Comparison of ENCODE assay signal across 1 cellular context in the genomic region with DNA sequence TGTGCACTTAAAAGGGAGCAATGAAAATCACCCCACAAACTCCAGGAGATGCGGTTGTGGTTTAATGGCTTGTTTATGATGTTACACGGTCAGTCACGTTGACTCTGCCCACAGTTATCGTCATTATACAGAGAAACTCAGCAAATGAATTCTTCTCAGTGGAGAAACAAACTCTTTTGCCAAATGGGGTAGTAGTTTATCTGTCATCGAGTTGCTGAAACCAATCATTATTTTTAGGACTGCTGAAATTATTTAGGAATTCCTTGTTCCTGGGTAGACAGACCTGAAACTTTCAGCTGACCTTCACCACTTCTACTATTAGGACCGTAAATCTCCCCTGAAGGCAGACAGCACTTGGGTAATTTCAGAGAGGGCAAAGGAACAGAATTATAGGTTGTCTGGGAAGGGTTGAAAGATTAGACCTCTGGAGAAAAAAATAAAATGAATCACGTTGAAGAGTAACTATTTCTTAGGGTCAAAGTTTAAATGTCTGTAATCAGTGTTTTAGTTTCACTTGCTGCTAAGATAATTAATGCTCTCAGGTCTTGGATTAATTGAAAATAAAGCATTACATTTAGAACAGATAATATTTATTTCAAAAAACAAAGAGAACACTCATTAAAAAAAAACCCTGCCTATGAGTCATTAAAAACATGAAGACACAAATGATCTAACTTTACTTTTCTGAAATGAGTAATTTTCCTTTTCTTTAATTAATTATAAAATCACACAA.
TF ChIP-seq lines count a peak whose summit lies in the region.

No MANE protein-coding gene starts in this region.

TF ChIP-seq in HEK293, 187 proteins besides CTCF, POLR2A, EP300 and RAD21:
- TF ChIP-seq, protein P1, sequence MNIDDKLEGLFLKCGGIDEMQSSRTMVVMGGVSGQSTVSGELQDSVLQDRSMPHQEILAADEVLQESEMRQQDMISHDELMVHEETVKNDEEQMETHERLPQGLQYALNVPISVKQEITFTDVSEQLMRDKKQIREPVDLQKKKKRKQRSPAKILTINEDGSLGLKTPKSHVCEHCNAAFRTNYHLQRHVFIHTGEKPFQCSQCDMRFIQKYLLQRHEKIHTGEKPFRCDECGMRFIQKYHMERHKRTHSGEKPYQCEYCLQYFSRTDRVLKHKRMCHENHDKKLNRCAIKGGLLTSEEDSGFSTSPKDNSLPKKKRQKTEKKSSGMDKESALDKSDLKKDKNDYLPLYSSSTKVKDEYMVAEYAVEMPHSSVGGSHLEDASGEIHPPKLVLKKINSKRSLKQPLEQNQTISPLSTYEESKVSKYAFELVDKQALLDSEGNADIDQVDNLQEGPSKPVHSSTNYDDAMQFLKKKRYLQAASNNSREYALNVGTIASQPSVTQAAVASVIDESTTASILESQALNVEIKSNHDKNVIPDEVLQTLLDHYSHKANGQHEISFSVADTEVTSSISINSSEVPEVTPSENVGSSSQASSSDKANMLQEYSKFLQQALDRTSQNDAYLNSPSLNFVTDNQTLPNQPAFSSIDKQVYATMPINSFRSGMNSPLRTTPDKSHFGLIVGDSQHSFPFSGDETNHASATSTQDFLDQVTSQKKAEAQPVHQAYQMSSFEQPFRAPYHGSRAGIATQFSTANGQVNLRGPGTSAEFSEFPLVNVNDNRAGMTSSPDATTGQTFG (tag by site-specific recombination; IDR thresholded peaks at IDR 0.05; ENCODE audit: borderline replicate concordance): no peak
- TF ChIP-seq SP7 (tag by site-specific recombination; IDR thresholded peaks at IDR 0.05) (peak; percentile 99), FEZF1 (tag by site-specific recombination; IDR thresholded peaks at IDR 0.05) (peak; percentile 84), ZNF335 (tag by site-specific recombination; conservative IDR thresholded peaks at IDR 0.05) (peak; percentile 26; the same call in 1 of the 2 replicates), OSR2 (tag by site-specific recombination; IDR thresholded peaks at IDR 0.05) (peak; percentile 45; the same call in 1 of the 2 replicates), ZNF791 (tag by site-specific recombination; IDR thresholded peaks at IDR 0.05) (no peak), GLIS1 (tag by site-specific recombination; IDR thresholded peaks at IDR 0.05) (peak; percentile 65), WT1 (tag by site-specific recombination; IDR thresholded peaks at IDR 0.05) (peak; percentile 19; the same call in 1 of the 2 replicates)
- TF ChIP-seq, protein P2, sequence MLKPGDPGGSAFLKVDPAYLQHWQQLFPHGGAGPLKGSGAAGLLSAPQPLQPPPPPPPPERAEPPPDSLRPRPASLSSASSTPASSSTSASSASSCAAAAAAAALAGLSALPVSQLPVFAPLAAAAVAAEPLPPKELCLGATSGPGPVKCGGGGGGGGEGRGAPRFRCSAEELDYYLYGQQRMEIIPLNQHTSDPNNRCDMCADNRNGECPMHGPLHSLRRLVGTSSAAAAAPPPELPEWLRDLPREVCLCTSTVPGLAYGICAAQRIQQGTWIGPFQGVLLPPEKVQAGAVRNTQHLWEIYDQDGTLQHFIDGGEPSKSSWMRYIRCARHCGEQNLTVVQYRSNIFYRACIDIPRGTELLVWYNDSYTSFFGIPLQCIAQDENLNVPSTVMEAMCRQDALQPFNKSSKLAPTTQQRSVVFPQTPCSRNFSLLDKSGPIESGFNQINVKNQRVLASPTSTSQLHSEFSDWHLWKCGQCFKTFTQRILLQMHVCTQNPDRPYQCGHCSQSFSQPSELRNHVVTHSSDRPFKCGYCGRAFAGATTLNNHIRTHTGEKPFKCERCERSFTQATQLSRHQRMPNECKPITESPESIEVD (tag by site-specific recombination; IDR thresholded peaks at IDR 0.05): peak; percentile 93
- TF ChIP-seq, protein P3, sequence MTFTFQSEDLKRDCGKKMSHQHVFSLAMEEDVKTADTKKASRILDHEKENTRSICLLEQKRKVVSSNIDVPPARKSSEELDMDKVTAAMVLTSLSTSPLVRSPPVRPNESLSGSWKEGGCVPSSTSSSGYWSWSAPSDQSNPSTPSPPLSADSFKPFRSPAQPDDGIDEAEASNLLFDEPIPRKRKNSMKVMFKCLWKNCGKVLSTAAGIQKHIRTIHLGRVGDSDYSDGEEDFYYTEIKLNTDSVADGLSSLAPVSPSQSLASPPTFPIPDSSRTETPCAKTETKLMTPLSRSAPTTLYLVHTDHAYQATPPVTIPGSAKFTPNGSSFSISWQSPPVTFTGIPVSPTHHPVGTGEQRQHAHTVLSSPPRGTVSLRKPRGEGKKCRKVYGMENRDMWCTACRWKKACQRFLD (tag by site-specific recombination; IDR thresholded peaks at IDR 0.05): no peak
- TF ChIP-seq, protein P4, sequence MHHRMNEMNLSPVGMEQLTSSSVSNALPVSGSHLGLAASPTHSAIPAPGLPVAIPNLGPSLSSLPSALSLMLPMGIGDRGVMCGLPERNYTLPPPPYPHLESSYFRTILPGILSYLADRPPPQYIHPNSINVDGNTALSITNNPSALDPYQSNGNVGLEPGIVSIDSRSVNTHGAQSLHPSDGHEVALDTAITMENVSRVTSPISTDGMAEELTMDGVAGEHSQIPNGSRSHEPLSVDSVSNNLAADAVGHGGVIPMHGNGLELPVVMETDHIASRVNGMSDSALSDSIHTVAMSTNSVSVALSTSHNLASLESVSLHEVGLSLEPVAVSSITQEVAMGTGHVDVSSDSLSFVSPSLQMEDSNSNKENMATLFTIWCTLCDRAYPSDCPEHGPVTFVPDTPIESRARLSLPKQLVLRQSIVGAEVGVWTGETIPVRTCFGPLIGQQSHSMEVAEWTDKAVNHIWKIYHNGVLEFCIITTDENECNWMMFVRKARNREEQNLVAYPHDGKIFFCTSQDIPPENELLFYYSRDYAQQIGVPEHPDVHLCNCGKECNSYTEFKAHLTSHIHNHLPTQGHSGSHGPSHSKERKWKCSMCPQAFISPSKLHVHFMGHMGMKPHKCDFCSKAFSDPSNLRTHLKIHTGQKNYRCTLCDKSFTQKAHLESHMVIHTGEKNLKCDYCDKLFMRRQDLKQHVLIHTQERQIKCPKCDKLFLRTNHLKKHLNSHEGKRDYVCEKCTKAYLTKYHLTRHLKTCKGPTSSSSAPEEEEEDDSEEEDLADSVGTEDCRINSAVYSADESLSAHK (tag by site-specific recombination; IDR thresholded peaks at IDR 0.05): peak; percentile 61; the same call in 1 of the 2 replicates
- TF ChIP-seq, protein P5, sequence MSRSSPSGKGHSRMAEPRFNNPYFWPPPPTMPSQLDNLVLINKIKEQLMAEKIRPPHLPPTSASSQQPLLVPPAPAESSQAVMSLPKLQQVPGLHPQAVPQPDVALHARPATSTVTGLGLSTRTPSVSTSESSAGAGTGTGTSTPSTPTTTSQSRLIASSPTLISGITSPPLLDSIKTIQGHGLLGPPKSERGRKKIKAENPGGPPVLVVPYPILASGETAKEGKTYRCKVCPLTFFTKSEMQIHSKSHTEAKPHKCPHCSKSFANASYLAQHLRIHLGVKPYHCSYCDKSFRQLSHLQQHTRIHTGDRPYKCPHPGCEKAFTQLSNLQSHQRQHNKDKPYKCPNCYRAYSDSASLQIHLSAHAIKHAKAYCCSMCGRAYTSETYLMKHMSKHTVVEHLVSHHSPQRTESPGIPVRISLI (tag by site-specific recombination; IDR thresholded peaks at IDR 0.05): peak; percentile 52; the same call in 1 of the 2 replicates
- TF ChIP-seq, protein P6, sequence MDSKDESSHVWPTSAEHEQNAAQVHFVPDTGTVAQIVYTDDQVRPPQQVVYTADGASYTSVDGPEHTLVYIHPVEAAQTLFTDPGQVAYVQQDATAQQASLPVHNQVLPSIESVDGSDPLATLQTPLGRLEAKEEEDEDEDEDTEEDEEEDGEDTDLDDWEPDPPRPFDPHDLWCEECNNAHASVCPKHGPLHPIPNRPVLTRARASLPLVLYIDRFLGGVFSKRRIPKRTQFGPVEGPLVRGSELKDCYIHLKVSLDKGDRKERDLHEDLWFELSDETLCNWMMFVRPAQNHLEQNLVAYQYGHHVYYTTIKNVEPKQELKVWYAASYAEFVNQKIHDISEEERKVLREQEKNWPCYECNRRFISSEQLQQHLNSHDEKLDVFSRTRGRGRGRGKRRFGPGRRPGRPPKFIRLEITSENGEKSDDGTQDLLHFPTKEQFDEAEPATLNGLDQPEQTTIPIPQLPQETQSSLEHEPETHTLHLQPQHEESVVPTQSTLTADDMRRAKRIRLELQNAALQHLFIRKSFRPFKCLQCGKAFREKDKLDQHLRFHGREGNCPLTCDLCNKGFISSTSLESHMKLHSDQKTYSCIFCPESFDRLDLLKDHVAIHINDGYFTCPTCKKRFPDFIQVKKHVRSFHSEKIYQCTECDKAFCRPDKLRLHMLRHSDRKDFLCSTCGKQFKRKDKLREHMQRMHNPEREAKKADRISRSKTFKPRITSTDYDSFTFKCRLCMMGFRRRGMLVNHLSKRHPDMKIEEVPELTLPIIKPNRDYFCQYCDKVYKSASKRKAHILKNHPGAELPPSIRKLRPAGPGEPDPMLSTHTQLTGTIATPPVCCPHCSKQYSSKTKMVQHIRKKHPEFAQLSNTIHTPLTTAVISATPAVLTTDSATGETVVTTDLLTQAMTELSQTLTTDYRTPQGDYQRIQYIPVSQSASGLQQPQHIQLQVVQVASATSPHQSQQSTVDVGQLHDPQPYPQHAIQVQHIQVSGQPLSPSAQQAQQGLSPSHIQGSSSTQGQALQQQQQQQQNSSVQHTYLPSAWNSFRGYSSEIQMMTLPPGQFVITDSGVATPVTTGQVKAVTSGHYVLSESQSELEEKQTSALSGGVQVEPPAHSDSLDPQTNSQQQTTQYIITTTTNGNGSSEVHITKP (tag by site-specific recombination; IDR thresholded peaks at IDR 0.05): 0 out of 2 replicates have a peak, but pooled peaks have one; percentile 42
